17 cellular contexts compared by ENCODE assay signal in genomic region chr22:39915295-39915726, GRCh38. TPM values are rescaled to one million over a fixed set of nuclear protein-coding genes. Genes with fewer than 3 reads are reported as not detected.
DNase-seq lines count a peak whose midpoint lies in the region; ATAC-seq and TF ChIP-seq lines count a peak whose summit lies in the region.
"Had no signal": no experiment of that assay in that cellular context is flagged by ENCODE, and none has a peak within 500 bp of the region (broad histone marks: within the 10 kb centered on the region; RNA-seq: fewer than 3 reads in every experiment).

No MANE protein-coding gene starts in this region.

- H3K27ac ChIP-seq in CD4-positive, alpha-beta T cell (ENCODE audit: low read depth, low read length) = peak overlapping the region; percentile 36
- H3K27ac ChIP-seq: BLaER1 treated with 17β-estradiol and CSF1 and Interleukin-3, amounts not matched to agents 10 nM and 100 nM; SJSA1; tibial artery had no signal

- in situ Hi-C loops in Caki2 (cut with HindIII; ENCODE audit: low pct_unique_long_range_greater_than_20kb, low sequenced_read_pairs) = no loop called here

- ATAC-seq in CD4-positive, alpha-beta T cell (ENCODE audit: poor library complexity) = no peak
- ATAC-seq in naive B cell (ENCODE audit: low read depth in 2 of 2) (peak in 1 of 2 donors; percentile 59), GM18520 (IDR thresholded peaks at IDR 0.05; ENCODE audit: unreplicated experiment) (no peak)
- ATAC-seq: right cardiac atrium had no signal

- no peaks in the 10 kb centered on the region for H3K27me3 ChIP-seq in CD4-positive, alpha-beta T cell (ENCODE audit: control insufficient read depth, insufficient read depth, low read length)
- H3K27me3 ChIP-seq: BLaER1 treated with 17β-estradiol and CSF1 and Interleukin-3, amounts not matched to agents 10 nM and 100 nM; SJSA1 had no signal

- intact Hi-C loops in CD4-positive, alpha-beta T cell (cut with DNase I, micrococcal nuclease) = loop anchor here in 1 of 2 experiments (2.0 kb wide), 1 partner anchor 17 kb away; no protein-coding TSS in a partner anchor
- intact Hi-C loops in activated T-helper 1 cell treated with anti-CD3 and anti-CD28 coated beads, Interleukin-12 subunit alpha, Interleukin-12 subunit beta, Interleukin-2, Interleukin-4 antibody, amounts not matched to agents 30 ng/mL and 10 ng/mL and 1 ng/mL, durations not matched to agents 14 hours and 24 hours and 36 hours (cut with micrococcal nuclease) = no loop called here
- intact Hi-C loops in head of caudate nucleus (cut with DNase I) = no loop called here

- peak overlapping the region; percentile 88 for H3K4me3 Mint-ChIP-seq in CD4-positive, alpha-beta T cell
- H3K4me3 Mint-ChIP-seq in activated T-helper 1 cell treated with anti-CD3 and anti-CD28 coated beads, Interleukin-12 subunit alpha, Interleukin-12 subunit beta, Interleukin-2, Interleukin-4 antibody, amounts not matched to agents 30 ng/mL and 10 ng/mL and 1 ng/mL, durations not matched to agents 14 hours and 24 hours and 36 hours = peak overlapping the region; percentile 74
- H3K4me3 Mint-ChIP-seq in naive B cell = peak overlapping the region in 7 of 8 donors; percentile 69 to 87 (median 75)

- no peaks in the 10 kb centered on the region for H3K27me3 Mint-ChIP-seq in CD4-positive, alpha-beta T cell
- no peaks in the 10 kb centered on the region for H3K27me3 Mint-ChIP-seq in activated T-helper 1 cell treated with anti-CD3 and anti-CD28 coated beads, Interleukin-12 subunit alpha, Interleukin-12 subunit beta, Interleukin-2, Interleukin-4 antibody, amounts not matched to agents 30 ng/mL and 10 ng/mL and 1 ng/mL, durations not matched to agents 14 hours and 24 hours and 36 hours (ENCODE audit: insufficient read depth)
- H3K27me3 Mint-ChIP-seq in naive B cell = no peaks in the 10 kb centered on the region

- POLR2A ChIA-PET in CD4-positive, alpha-beta T cell (lab: Charles Lee) = interaction anchor here (2.4 to 17.2 kb wide), 4 partner anchors 10 to 129 kb away, joined by 10 to 393 read pairs (median 30); no protein-coding TSS in a partner anchor

- no peak for TF ChIP-seq CTCF in CD4-positive, alpha-beta T cell (IDR thresholded peaks at IDR 0.05)

- no peaks in the 10 kb centered on the region for H3K9me3 ChIP-seq in CD4-positive, alpha-beta T cell (ENCODE audit: control insufficient read depth, low read length)
- H3K9me3 ChIP-seq: SJSA1, tibial artery had no signal

- peaks cover 95% of the 10 kb centered on the region for H3K4me1 Mint-ChIP-seq in CD4-positive, alpha-beta T cell (ENCODE audit: low read depth)
- H3K4me1 Mint-ChIP-seq in activated T-helper 1 cell treated with anti-CD3 and anti-CD28 coated beads, Interleukin-12 subunit alpha, Interleukin-12 subunit beta, Interleukin-2, Interleukin-4 antibody, amounts not matched to agents 30 ng/mL and 10 ng/mL and 1 ng/mL, durations not matched to agents 14 hours and 24 hours and 36 hours (ENCODE audit: low read depth) = peaks cover 89% of the 10 kb centered on the region
- H3K4me1 Mint-ChIP-seq in naive B cell = peaks cover 35 to 78% (median 66%) of the 10 kb centered on the region in 3 donors

- H3K36me3 Mint-ChIP-seq in CD4-positive, alpha-beta T cell (ENCODE audit: low read depth) = peaks cover 67% of the 10 kb centered on the region
- peaks cover 25% of the 10 kb centered on the region for H3K36me3 Mint-ChIP-seq in activated T-helper 1 cell treated with anti-CD3 and anti-CD28 coated beads, Interleukin-12 subunit alpha, Interleukin-12 subunit beta, Interleukin-2, Interleukin-4 antibody, amounts not matched to agents 30 ng/mL and 10 ng/mL and 1 ng/mL, durations not matched to agents 14 hours and 24 hours and 36 hours (ENCODE audit: low read depth)
- H3K36me3 Mint-ChIP-seq in naive B cell = peaks cover 0 to 4% of the 10 kb centered on the region in 2 donors

- H3K27ac Mint-ChIP-seq in CD4-positive, alpha-beta T cell = no peak overlapping the region
- peak overlapping the region; percentile 80 for H3K27ac Mint-ChIP-seq in activated T-helper 1 cell treated with anti-CD3 and anti-CD28 coated beads, Interleukin-12 subunit alpha, Interleukin-12 subunit beta, Interleukin-2, Interleukin-4 antibody, amounts not matched to agents 30 ng/mL and 10 ng/mL and 1 ng/mL, durations not matched to agents 14 hours and 24 hours and 36 hours
- H3K27ac Mint-ChIP-seq in naive B cell = peak overlapping the region in 4 of 6 donors; percentile 68 to 98 (median 89)

- no peaks in the 10 kb centered on the region for H3K9me3 Mint-ChIP-seq in CD4-positive, alpha-beta T cell
- no peaks in the 10 kb centered on the region for H3K9me3 Mint-ChIP-seq in activated T-helper 1 cell treated with anti-CD3 and anti-CD28 coated beads, Interleukin-12 subunit alpha, Interleukin-12 subunit beta, Interleukin-2, Interleukin-4 antibody, amounts not matched to agents 30 ng/mL and 10 ng/mL and 1 ng/mL, durations not matched to agents 14 hours and 24 hours and 36 hours
- H3K9me3 Mint-ChIP-seq in naive B cell = no peaks in the 10 kb centered on the region

- no peak for DNase-seq in CD4-positive, alpha-beta T cell
- DNase-seq in Caki2 (ENCODE audit: low read depth) (peak; percentile 3), naive B cell (no peak), NCI-H345 treated with DMSO at 0.1 percent for 48 hours (lab: John Stamatoyannopoulos, UW; ENCODE audit: unreplicated experiment) (no peak), head of caudate nucleus (no peak)
- no peak for DNase-seq in activated T-helper 1 cell treated with anti-CD3 and anti-CD28 coated beads, Interleukin-12 subunit alpha, Interleukin-12 subunit beta, Interleukin-2, Interleukin-4 antibody, amounts not matched to agents 30 ng/mL and 10 ng/mL and 1 ng/mL, durations not matched to agents 14 hours and 24 hours and 36 hours (ENCODE audit: low spot score)
- DNase-seq: activated CD8-positive, alpha-beta memory T cell treated with anti-CD3 and anti-CD28 coated beads, Interleukin-2, amount 50 U/mL, for 48 hours; NCI-H446; right cardiac atrium; stimulated activated CD4-positive, alpha-beta T cell treated with anti-CD3 and anti-CD28 coated beads, Interleukin-1b, Interleukin-23, amount 100 ng/mL, for 48 hours; tibial artery had no signal

- CTCF ChIA-PET in CD4-positive, alpha-beta T cell (lab: Charles Lee) = interaction anchor here (0.7 to 2.8 kb wide), 3 partner anchors 11 to 169 kb away, joined by 3 to 12 read pairs (median 10); no protein-coding TSS in a partner anchor

RNA-seq across cellular contexts. Expression of gene GRAP2, which starts 14.4 kb away (rescaled TPM):
- total RNA-seq in CD4-positive, alpha-beta T cell = 10 to 100 TPM; 65.3 to 75.6 TPM
- total RNA-seq in Caki2 (2014; rRNA removed; shearing (Covaris generic); ENCODE audit: low replicate concordance) = not detected in 2 replicates
- 30.5 and 31.3 TPM in 2 replicates for total RNA-seq in activated T-helper 1 cell treated with anti-CD3 and anti-CD28 coated beads, Interleukin-12 subunit alpha, Interleukin-12 subunit beta, Interleukin-2, Interleukin-4 antibody, amounts not matched to agents 30 ng/mL and 10 ng/mL and 1 ng/mL, durations not matched to agents 14 hours and 24 hours and 36 hours
- polyA plus RNA-seq in naive B cell (ENCODE audit: low read depth in 6 of 6) = 10 to 100 TPM in 5 of 6 donors, 1 to 10 TPM in 1; 7.7 to 37.7 (median 18.7) TPM
- total RNA-seq: LHCN-M2, lung microvascular endothelial cell had no signal

RNA-seq across cellular contexts. Expression of gene ENTHD1, which starts 21.8 kb away (rescaled TPM):
- total RNA-seq in CD4-positive, alpha-beta T cell = under 1 TPM in 1 of 2 experiments, not detected in 1; 0.47 TPM
- total RNA-seq in Caki2 (2014; rRNA removed; shearing (Covaris generic); ENCODE audit: low replicate concordance) = not detected in 2 replicates
- total RNA-seq in activated T-helper 1 cell treated with anti-CD3 and anti-CD28 coated beads, Interleukin-12 subunit alpha, Interleukin-12 subunit beta, Interleukin-2, Interleukin-4 antibody, amounts not matched to agents 30 ng/mL and 10 ng/mL and 1 ng/mL, durations not matched to agents 14 hours and 24 hours and 36 hours = 0.08 and 0.20 TPM in 2 replicates
- polyA plus RNA-seq in naive B cell (ENCODE audit: low read depth in 6 of 6) = not detected
- total RNA-seq: Daoy, LHCN-M2, lung microvascular endothelial cell, right cardiac atrium, SJSA1 had no signal

RNA-seq across cellular contexts. Expression of gene TMA7B, which starts 44.9 kb away (rescaled TPM):
- 1 to 10 TPM; 5.7 to 6.5 TPM for total RNA-seq in CD4-positive, alpha-beta T cell
- total RNA-seq in Caki2 (2014; rRNA removed; shearing (Covaris generic); ENCODE audit: low replicate concordance) = not detected in 2 replicates
- total RNA-seq in activated T-helper 1 cell treated with anti-CD3 and anti-CD28 coated beads, Interleukin-12 subunit alpha, Interleukin-12 subunit beta, Interleukin-2, Interleukin-4 antibody, amounts not matched to agents 30 ng/mL and 10 ng/mL and 1 ng/mL, durations not matched to agents 14 hours and 24 hours and 36 hours = 1.3 and 1.7 TPM in 2 replicates
- 1 to 10 TPM in 3 of 6 donors, under 1 TPM in 3; 0.60 to 3.3 (median 0.96) TPM for polyA plus RNA-seq in naive B cell (ENCODE audit: low read depth in 6 of 6)
- total RNA-seq: Daoy, LHCN-M2, lung microvascular endothelial cell, SJSA1 had no signal

Comparison
In these comparisons a context has a peak if more than half of its experiments do, and no peak if none do; other contexts are left out.
1. RNA of gene GRAP2, which starts 14.4 kb away (total RNA-seq): 65.3 to 75.6 TPM in CD4-positive, alpha-beta T cell and 30.5 to 31.3 TPM in activated T-helper 1 cell treated with anti-CD3 and anti-CD28 coated beads, Interleukin-12 subunit alpha, Interleukin-12 subunit beta, Interleukin-2, Interleukin-4 antibody, amounts not matched to agents 30 ng/mL and 10 ng/mL and 1 ng/mL, durations not matched to agents 14 hours and 24 hours and 36 hours; not detected in Caki2; every median in the first group is over 10 times any median in the second.
2. Peak in every context shown above with its lines, with median percentiles within 50 percentile points of each other: H3K4me3 Mint-ChIP-seq.